ENCODE assay signal across 1 cellular context in the genomic region with DNA sequence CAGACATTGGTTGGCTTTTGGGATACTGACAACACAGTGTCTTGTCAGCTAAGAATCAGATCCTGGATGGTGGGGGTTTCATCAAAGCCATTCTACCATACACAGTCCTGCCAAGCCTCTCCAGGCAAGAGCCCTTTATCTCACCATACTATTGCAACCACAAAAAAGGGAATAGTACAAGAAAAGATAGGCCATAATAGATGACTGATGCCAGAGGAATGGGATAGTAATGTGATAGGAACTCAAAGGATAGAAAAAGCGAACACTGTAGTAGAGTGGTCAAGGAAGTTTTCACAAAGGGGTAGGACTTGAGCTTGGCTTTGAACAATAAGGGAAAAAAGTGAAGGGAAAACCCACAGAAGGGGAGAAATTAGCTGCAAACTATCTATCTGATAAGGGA. TPM values are rescaled to one million over a fixed set of nuclear protein-coding genes. Genes with fewer than 3 reads are reported as not detected.
"Had no signal": no experiment of that assay in that cellular context is flagged by ENCODE, and none has a peak within 500 bp of the region (broad histone marks: within the 10 kb centered on the region; RNA-seq: fewer than 3 reads in every experiment).

No MANE protein-coding gene starts in this region.

RNA-seq across cellular contexts. Expression of a gene that starts 30.7 kb away (rescaled TPM):
- total RNA-seq: esophagus mucosa had no signal
